17 cellular contexts compared by ENCODE assay signal in the genomic region with DNA sequence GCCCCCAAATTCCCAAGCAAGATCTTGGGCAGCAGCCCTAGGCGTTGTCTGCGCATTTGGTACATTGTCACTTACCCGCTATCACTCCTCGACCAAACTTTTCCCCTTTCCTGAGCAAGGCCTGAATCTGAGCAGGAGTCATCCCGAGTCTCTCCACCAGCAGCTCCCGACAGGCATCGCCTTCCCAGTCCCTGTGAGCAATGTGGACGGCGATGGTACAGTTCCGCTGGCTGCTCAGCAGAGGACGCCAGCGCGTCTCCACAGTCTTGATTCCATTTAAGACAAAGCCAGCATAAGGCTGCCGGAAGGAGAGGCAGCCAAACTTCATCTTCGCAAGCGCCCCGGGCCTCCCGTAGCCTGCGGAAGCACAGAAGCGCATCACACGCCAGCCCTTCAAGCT. TPM values are rescaled to one million over a fixed set of nuclear protein-coding genes. Genes with fewer than 3 reads are reported as not detected.
"Had no signal": no experiment of that assay in that cellular context is flagged by ENCODE, and none has a peak within 500 bp of the region (broad histone marks: within the 10 kb centered on the region; RNA-seq: fewer than 3 reads in every experiment).

No MANE protein-coding gene starts in this region.

RNA-seq across cellular contexts. Expression of a gene that starts 4.2 kb away (rescaled TPM):
- total RNA-seq: activated B cell treated with CpG ODN at 0.5 μM for 24 hours; activated CD4-positive, alpha-beta memory T cell treated with anti-CD3 and anti-CD28 coated beads, Interleukin-2, amount 10 ng/mL, durations not matched to agents 7 days and 5 days; activated CD4-positive, alpha-beta T cell treated with anti-CD3 and anti-CD28 coated beads, Interleukin-2, amount 10 ng/mL, durations not matched to agents 7 days and 5 days; activated CD8-positive, alpha-beta T cell treated with anti-CD3 and anti-CD28 coated beads, Interleukin-2, amount 10 ng/mL, durations not matched to agents 7 days and 5 days; activated naive CD8-positive, alpha-beta T cell treated with anti-CD3 and anti-CD28 coated beads, Interleukin-2, amount 10 ng/mL, durations not matched to agents 7 days and 5 days; activated T-helper 2 cell treated with anti-CD3 and anti-CD28 coated beads, Interferon-gamma antibody, Interleukin-2, Interleukin-4, amounts not matched to agents 10 μg/mL and 5 μg/mL and 100 μg/mL, durations not matched to agents 14 hours and 24 hours and 36 hours; ascending aorta; body of pancreas; breast epithelium; cerebellum; T-cell; T-helper 1 cell treated with Interleukin-12 subunit alpha and Interleukin-12 subunit beta and Interleukin-4 antibody, amounts not matched to agents 30 ng/mL and 1 ng/mL, for 36 hours; T-helper 17 cell; T-helper 2 cell treated with Interferon-gamma antibody and Interleukin-4, amounts not matched to agents 100 ng/mL and 5 ng/mL, for 36 hours had no signal

RNA-seq across cellular contexts. Expression of a gene that starts 52.6 kb away (rescaled TPM):
- total RNA-seq: activated B cell treated with CpG ODN at 0.5 μM for 24 hours; activated CD4-positive, alpha-beta memory T cell treated with anti-CD3 and anti-CD28 coated beads, Interleukin-2, amount 10 ng/mL, durations not matched to agents 7 days and 5 days; activated CD4-positive, alpha-beta T cell treated with anti-CD3 and anti-CD28 coated beads, Interleukin-2, amount 10 ng/mL, durations not matched to agents 7 days and 5 days; activated CD8-positive, alpha-beta memory T cell treated with anti-CD3 and anti-CD28 coated beads, Interleukin-2, amount 10 ng/mL, durations not matched to agents 7 days and 5 days; activated CD8-positive, alpha-beta T cell treated with anti-CD3 and anti-CD28 coated beads, Interleukin-2, amount 10 ng/mL, durations not matched to agents 7 days and 5 days; activated naive CD8-positive, alpha-beta T cell treated with anti-CD3 and anti-CD28 coated beads, Interleukin-2, amount 10 ng/mL, durations not matched to agents 7 days and 5 days; activated T-helper 2 cell treated with anti-CD3 and anti-CD28 coated beads, Interferon-gamma antibody, Interleukin-2, Interleukin-4, amounts not matched to agents 10 μg/mL and 5 μg/mL and 100 μg/mL, durations not matched to agents 14 hours and 24 hours and 36 hours; ascending aorta; body of pancreas; breast epithelium; cardiac septum; cerebellum; T-cell; T-helper 1 cell treated with Interleukin-12 subunit alpha and Interleukin-12 subunit beta and Interleukin-4 antibody, amounts not matched to agents 30 ng/mL and 1 ng/mL, for 36 hours; T-helper 17 cell; T-helper 2 cell treated with Interferon-gamma antibody and Interleukin-4, amounts not matched to agents 100 ng/mL and 5 ng/mL, for 36 hours had no signal
- polyA plus RNA-seq: adipose tissue had no signal
